15 cellular contexts compared by ENCODE assay signal in genomic region chr11:124676386-124676785, GRCh38. TPM values are rescaled to one million over a fixed set of nuclear protein-coding genes. Genes with fewer than 3 reads are reported as not detected.
DNase-seq lines count a peak whose midpoint lies in the region; ATAC-seq and TF ChIP-seq lines count a peak whose summit lies in the region.
"Had no signal": no experiment of that assay in that cellular context is flagged by ENCODE, and none has a peak within 500 bp of the region (broad histone marks: within the 10 kb centered on the region; RNA-seq: fewer than 3 reads in every experiment).

No MANE protein-coding gene starts in this region.

- no peak overlapping the region for H3K4me3 Mint-ChIP-seq in CD4-positive, alpha-beta T cell
- no peak overlapping the region for H3K4me3 Mint-ChIP-seq in T-cell
- H3K4me3 Mint-ChIP-seq in activated CD8-positive, alpha-beta memory T cell treated with anti-CD3 and anti-CD28 coated beads, Interleukin-2, amount 10 ng/mL, durations not matched to agents 7 days and 5 days = no peak overlapping the region
- H3K4me3 Mint-ChIP-seq: activated CD8-positive, alpha-beta T cell treated with anti-CD3 and anti-CD28 coated beads, Interleukin-2, amount 10 ng/mL, durations not matched to agents 7 days and 5 days; activated naive CD8-positive, alpha-beta T cell treated with anti-CD3 and anti-CD28 coated beads, Interleukin-2, amount 50 U/mL, for 24 hours had no signal

- H3K4me3 ChIP-seq in Peyer's patch = no peak overlapping the region
- H3K4me3 ChIP-seq in fibroblast of pulmonary artery (replicated peaks; ENCODE audit: low read depth, low read length) = no peak overlapping the region

- peaks cover 0 to 7% (median 2%) of the 10 kb centered on the region in 4 donors for H3K4me1 ChIP-seq in Peyer's patch

- peaks cover 31% of the 10 kb centered on the region for H3K4me1 Mint-ChIP-seq in CD4-positive, alpha-beta T cell (ENCODE audit: low read depth)
- H3K4me1 Mint-ChIP-seq in T-cell = peaks cover 22 to 30% (median 29%) of the 10 kb centered on the region in 3 donors
- H3K4me1 Mint-ChIP-seq in activated CD8-positive, alpha-beta memory T cell treated with anti-CD3 and anti-CD28 coated beads, Interleukin-2, amount 10 ng/mL, durations not matched to agents 7 days and 5 days = peaks cover 31% of the 10 kb centered on the region

- H3K9me3 ChIP-seq in CD4-positive, alpha-beta T cell (ENCODE audit: control insufficient read depth, low read length) = no peaks in the 10 kb centered on the region
- no peaks in the 10 kb centered on the region for H3K9me3 ChIP-seq in Peyer's patch

- H3K9me3 Mint-ChIP-seq in CD4-positive, alpha-beta T cell = no peaks in the 10 kb centered on the region
- no peaks in the 10 kb centered on the region for H3K9me3 Mint-ChIP-seq in T-cell
- no peaks in the 10 kb centered on the region for H3K9me3 Mint-ChIP-seq in activated CD8-positive, alpha-beta memory T cell treated with anti-CD3 and anti-CD28 coated beads, Interleukin-2, amount 10 ng/mL, durations not matched to agents 7 days and 5 days (ENCODE audit: low read depth)
- H3K9me3 Mint-ChIP-seq: activated naive CD8-positive, alpha-beta T cell treated with anti-CD3 and anti-CD28 coated beads, Interleukin-2, amount 50 U/mL, for 24 hours had no signal

- no peaks in the 10 kb centered on the region for H3K27me3 ChIP-seq in CD4-positive, alpha-beta T cell (ENCODE audit: control insufficient read depth, insufficient read depth, low read length)
- H3K27me3 ChIP-seq in Peyer's patch = no peaks in the 10 kb centered on the region

- H3K27ac Mint-ChIP-seq in CD4-positive, alpha-beta T cell = peak overlapping the region; percentile 49
- no peak overlapping the region for H3K27ac Mint-ChIP-seq in T-cell
- H3K27ac Mint-ChIP-seq in activated CD8-positive, alpha-beta memory T cell treated with anti-CD3 and anti-CD28 coated beads, Interleukin-2, amount 10 ng/mL, durations not matched to agents 7 days and 5 days = no peak overlapping the region
- H3K27ac Mint-ChIP-seq: activated CD8-positive, alpha-beta T cell treated with anti-CD3 and anti-CD28 coated beads, Interleukin-2, amount 10 ng/mL, durations not matched to agents 7 days and 5 days; activated naive CD8-positive, alpha-beta T cell treated with anti-CD3 and anti-CD28 coated beads, Interleukin-2, amount 50 U/mL, for 24 hours had no signal

- no peak for ATAC-seq in CD4-positive, alpha-beta T cell (ENCODE audit: poor library complexity)
- ATAC-seq in sciatic nerve (peak; percentile 38), T-cell (replicated peaks in 1 of 4) (no peak)
- no peak for ATAC-seq in activated CD8-positive, alpha-beta memory T cell treated with anti-CD3 and anti-CD28 coated beads, Interleukin-2, amount 10 ng/mL, durations not matched to agents 7 days and 5 days
- ATAC-seq: activated CD8-positive, alpha-beta T cell treated with anti-CD3 and anti-CD28 coated beads, Interleukin-2, amount 10 ng/mL, durations not matched to agents 7 days and 5 days; activated naive CD8-positive, alpha-beta T cell treated with anti-CD3 and anti-CD28 coated beads, Interleukin-2, amount 50 U/mL, for 24 hours had no signal

- CTCF ChIA-PET in CD4-positive, alpha-beta T cell (lab: Charles Lee) = interaction anchor here (1.6 kb wide), 1 partner anchor 70 kb away, joined by 4 read pairs; no protein-coding TSS in a partner anchor
- CTCF ChIA-PET in T-cell (lab: Charles Lee) = interaction anchor here in 1 of 2 donors (0.9 kb wide), 1 partner anchor 87 kb away, joined by 3 read pairs; no protein-coding TSS in a partner anchor
- CTCF ChIA-PET in activated CD8-positive, alpha-beta memory T cell treated with anti-CD3 and anti-CD28 coated beads, Interleukin-2, amount 10 ng/mL, durations not matched to agents 7 days and 5 days (lab: Charles Lee) = interaction anchor here (0.8 kb wide), 2 partner anchors 109 to 161 kb away, joined by 3 read pairs; no protein-coding TSS in a partner anchor

- peaks cover 10% of the 10 kb centered on the region for H3K36me3 Mint-ChIP-seq in CD4-positive, alpha-beta T cell (ENCODE audit: low read depth)
- H3K36me3 Mint-ChIP-seq in T-cell = no peaks in the 10 kb centered on the region
- H3K36me3 Mint-ChIP-seq in activated CD8-positive, alpha-beta memory T cell treated with anti-CD3 and anti-CD28 coated beads, Interleukin-2, amount 10 ng/mL, durations not matched to agents 7 days and 5 days = peaks cover 1% of the 10 kb centered on the region

- no peak for TF ChIP-seq CTCF in CD4-positive, alpha-beta T cell (IDR thresholded peaks at IDR 0.05)
- TF ChIP-seq CTCF in Peyer's patch (IDR thresholded peaks at IDR 0.05) (no peak), fibroblast of pulmonary artery (IDR thresholded peaks at IDR 0.05; ENCODE audit: low read length, missing control alignments) (no peak)

- no peaks in the 10 kb centered on the region for H3K36me3 ChIP-seq in Peyer's patch

- no peak for DNase-seq in CD4-positive, alpha-beta T cell
- no peak for DNase-seq in Peyer's patch
- peak; percentile 88 for DNase-seq in fibroblast of pulmonary artery (ENCODE audit: low read depth)
- no peak for DNase-seq in sciatic nerve (ENCODE audit: low spot score)
- no peak for DNase-seq in cerebellar cortex (ENCODE audit: low spot score)
- DNase-seq in T-cell = no peak
- no peak for DNase-seq in SKM-1 treated with dmso at 0.1 percent for 144 hours (lab: John Stamatoyannopoulos, UW; ENCODE audit: unreplicated experiment)
- DNase-seq in activated CD8-positive, alpha-beta memory T cell treated with anti-CD3 and anti-CD28 coated beads, Interleukin-2, amount 10 ng/mL, durations not matched to agents 7 days and 5 days = no peak
- DNase-seq: activated CD8-positive, alpha-beta T cell treated with anti-CD3 and anti-CD28 coated beads, Interleukin-2, amount 10 ng/mL, durations not matched to agents 7 days and 5 days; activated naive CD8-positive, alpha-beta T cell treated with anti-CD3 and anti-CD28 coated beads, Interleukin-2, amount 50 U/mL, for 24 hours; CD4-positive, alpha-beta memory T cell; NCI-H1092; NCI-H748 treated with DMSO at 0.1 percent for 48 hours; retina had no signal

- POLR2A ChIA-PET in CD4-positive, alpha-beta T cell (lab: Charles Lee) = no interaction called here
- POLR2A ChIA-PET in T-cell (lab: Charles Lee) = interaction anchor here in 1 of 2 donors (1.0 kb wide), 1 partner anchor 19 kb away, joined by 3 read pairs; no protein-coding TSS in a partner anchor

- intact Hi-C loops in CD4-positive, alpha-beta T cell (cut with DNase I, micrococcal nuclease) = loop anchor here in 1 of 2 experiments (10.0 kb wide), 1 partner anchor 1208 kb away; the partner anchor contains the start of gene HYLS1
- intact Hi-C loops in sciatic nerve (cut with DNase I) = loop anchor here (10.0 kb wide), 2 partner anchors 68 to 188 kb away; partner anchors contain the start of gene ROBO3

- H3K27ac ChIP-seq in CD4-positive, alpha-beta T cell (ENCODE audit: low read depth, low read length) = no peak overlapping the region
- peak overlapping the region in 3 of 4 donors; percentile 5 to 42 (median 13) for H3K27ac ChIP-seq in Peyer's patch
- H3K27ac ChIP-seq: epithelial cell of prostate had no signal

- no peak for TF ChIP-seq POLR2A in Peyer's patch (IDR thresholded peaks at IDR 0.05)

- no peaks in the 10 kb centered on the region for H3K27me3 Mint-ChIP-seq in CD4-positive, alpha-beta T cell
- no peaks in the 10 kb centered on the region for H3K27me3 Mint-ChIP-seq in T-cell
- H3K27me3 Mint-ChIP-seq in activated CD8-positive, alpha-beta memory T cell treated with anti-CD3 and anti-CD28 coated beads, Interleukin-2, amount 10 ng/mL, durations not matched to agents 7 days and 5 days = peaks cover 4% of the 10 kb centered on the region

RNA-seq across cellular contexts. Expression of gene SPA17, which starts 2.7 kb away (rescaled TPM):
- total RNA-seq in CD4-positive, alpha-beta T cell = under 1 TPM in 1 of 2 experiments, not detected in 1; 0.16 TPM
- total RNA-seq in Peyer's patch (1 to 10 TPM in 2 of 4 donors, under 1 TPM in 1, not detected in 1; 0.88 to 3.6 (median 1.1) TPM), sciatic nerve (2.5 TPM), T-cell (under 1 TPM; 0.28 to 0.92 (median 0.59) TPM)
- 1 to 10 TPM; 2.4 to 2.9 TPM for total RNA-seq in activated CD8-positive, alpha-beta memory T cell treated with anti-CD3 and anti-CD28 coated beads, Interleukin-2, amount 10 ng/mL, durations not matched to agents 7 days and 5 days

RNA-seq across cellular contexts. Expression of gene SIAE, which starts 2.8 kb away (rescaled TPM):
- 1 to 10 TPM; 4.5 to 5.6 TPM for total RNA-seq in CD4-positive, alpha-beta T cell
- total RNA-seq in Peyer's patch (10 to 100 TPM in 3 of 4 donors, 1 to 10 TPM in 1; 9.9 to 88.8 (median 50.8) TPM), sciatic nerve (12.3 TPM), T-cell (1 to 10 TPM; 3.7 to 9.7 (median 6.2) TPM)
- 1 to 10 TPM; 3.8 to 4.1 TPM for total RNA-seq in activated CD8-positive, alpha-beta memory T cell treated with anti-CD3 and anti-CD28 coated beads, Interleukin-2, amount 10 ng/mL, durations not matched to agents 7 days and 5 days

RNA-seq across cellular contexts. Expression of gene TBRG1, which starts 53.7 kb away (rescaled TPM):
- total RNA-seq in CD4-positive, alpha-beta T cell = 10 to 100 TPM; 62.4 to 65.9 TPM
- 10 to 100 TPM; 35.9 to 79.2 (median 55.7) TPM for total RNA-seq in Peyer's patch
- total RNA-seq in sciatic nerve = 38.8 TPM
- 10 to 100 TPM; 55.5 to 74.8 (median 72.0) TPM for total RNA-seq in T-cell
- total RNA-seq in activated CD8-positive, alpha-beta memory T cell treated with anti-CD3 and anti-CD28 coated beads, Interleukin-2, amount 10 ng/mL, durations not matched to agents 7 days and 5 days = 10 to 100 TPM; 44.5 to 48.5 TPM
